ENCODE assay signal across 9 cellular contexts in the genomic region with DNA sequence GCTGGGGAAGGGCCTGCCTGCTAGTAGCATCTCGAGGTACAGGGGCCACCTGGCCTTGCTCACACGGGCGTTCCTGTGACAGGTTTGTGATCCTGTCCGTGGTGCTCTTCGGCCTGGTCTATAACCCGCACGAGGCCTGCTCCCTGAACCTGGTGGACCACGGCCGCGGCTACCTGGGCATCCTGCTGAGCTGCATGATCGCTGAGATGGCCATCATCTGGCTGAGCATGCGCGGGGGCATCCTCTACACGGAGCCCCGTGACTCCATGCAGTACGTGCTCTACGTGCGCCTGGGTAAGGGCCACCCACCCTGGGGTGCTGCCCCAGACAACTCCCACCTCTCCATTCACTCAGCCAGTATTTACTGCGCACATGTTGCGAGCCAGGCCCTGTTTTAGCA. TPM values are rescaled to one million over a fixed set of nuclear protein-coding genes. Genes with fewer than 3 reads are reported as not detected.
"Had no signal": no experiment of that assay in that cellular context is flagged by ENCODE, and none has a peak within 500 bp of the region (broad histone marks: within the 10 kb centered on the region; RNA-seq: fewer than 3 reads in every experiment).

No MANE protein-coding gene starts in this region.

- H3K27ac ChIP-seq: GM23248, HL-60 had no signal

- FAIRE-seq: H54, HepG2 had no signal

- H3K4me1 Mint-ChIP-seq: IgD-negative memory B cell had no signal

- ATAC-seq: HepG2 had no signal

- H3K4me3 ChIP-seq: GM23248 had no signal

- H3K27ac Mint-ChIP-seq: H9, IgD-negative memory B cell had no signal

- H2AFZ ChIP-seq: GM23248 had no signal

- DNase-seq: GM23248, GOT3, H9, HCEC 1CT, KG1 had no signal

- H3K4me3 Mint-ChIP-seq: H9, IgD-negative memory B cell had no signal

- H3K9ac ChIP-seq: GM23248 had no signal

- H3K9me3 Mint-ChIP-seq: H9, IgD-negative memory B cell had no signal

RNA-seq across cellular contexts. Expression of a gene that starts 31.8 kb away (rescaled TPM):
- total RNA-seq: GM23248 had no signal
- polyA plus RNA-seq: IgD-negative memory B cell had no signal

RNA-seq across cellular contexts. Expression of a gene that starts 40.4 kb away (rescaled TPM):
- polyA plus RNA-seq: IgD-negative memory B cell had no signal
